ENCODE assay signal across 23 cellular contexts in genomic region chrX:13420545-13421183, GRCh38.
DNase-seq lines count a peak whose midpoint lies in the region; ATAC-seq and TF ChIP-seq lines count a peak whose summit lies in the region.
"Had no signal": no experiment of that assay in that cellular context is flagged by ENCODE, and none has a peak within 500 bp of the region (broad histone marks: within the 10 kb centered on the region; RNA-seq: fewer than 3 reads in every experiment).

No MANE protein-coding gene starts in this region.

- H4K20me1 ChIP-seq in OCI-LY7 (ENCODE audit: insufficient read depth, low read length): no peaks in the 10 kb centered on the region

- no TSS peak for BruUV-seq in OCI-LY7 (replicated peaks; lab: Mats Ljungman, UMichigan)

- H3K4me1 ChIP-seq in cardiac muscle cell (ENCODE audit: low read depth): peaks cover 3% of the 10 kb centered on the region
- H3K4me1 ChIP-seq in right atrium auricular region: no peaks in the 10 kb centered on the region
- peaks cover 11% of the 10 kb centered on the region for H3K4me1 ChIP-seq in OCI-LY7 (ENCODE audit: insufficient read depth, low read length, poor library complexity, severe bottlenecking)
- H3K4me1 ChIP-seq in spleen: peaks cover 0 to 6% (median 0%) of the 10 kb centered on the region in 6 donors
- H3K4me1 ChIP-seq in tibial artery: peaks cover 0 to 9% (median 0%) of the 10 kb centered on the region in 4 donors

- no peaks in the 10 kb centered on the region for H3K79me2 ChIP-seq in OCI-LY7 (ENCODE audit: insufficient read depth, low read depth, low read length)

- no peak for TF ChIP-seq POLR2A in spleen (IDR thresholded peaks at IDR 0.05)

- no peaks in the 10 kb centered on the region for H3K9me2 ChIP-seq in OCI-LY7 (ENCODE audit: insufficient read depth, low read length)

- ATAC-seq in memory B cell (ENCODE audit: low read depth): peak; percentile 50
- ATAC-seq: A549; activated CD4-positive, CD25-positive, alpha-beta regulatory T cell treated with anti-CD3 and anti-CD28 coated beads, Interleukin-2, amount 50 U/mL, for 24 hours; HCT116 had no signal

- H2AFZ ChIP-seq in OCI-LY7 (ENCODE audit: low read length): peak overlapping the region; percentile 76; the same call in 1 of the 2 replicates

- intact Hi-C loops in OCI-LY7 (cut with micrococcal nuclease; ENCODE audit: unreplicated experiment) (no loop called here), spleen (cut with DNase I; ENCODE audit: low total_unique reads) (no loop called here), tibial artery (cut with DNase I; ENCODE audit: low total_unique reads) (no loop called here)

- no peaks in the 10 kb centered on the region for H3K9me3 Mint-ChIP-seq in memory B cell
- H3K9me3 Mint-ChIP-seq: activated naive CD4-positive, alpha-beta T cell treated with anti-CD3 and anti-CD28 coated beads, Interleukin-2, amount 10 ng/mL, durations not matched to agents 7 days and 5 days had no signal

- H3K36me3 ChIP-seq in cardiac muscle cell: no peaks in the 10 kb centered on the region
- H3K36me3 ChIP-seq in right atrium auricular region: no peaks in the 10 kb centered on the region
- no peaks in the 10 kb centered on the region for H3K36me3 ChIP-seq in OCI-LY7 (ENCODE audit: insufficient read depth, low read length)
- H3K36me3 ChIP-seq in spleen: no peaks in the 10 kb centered on the region
- H3K36me3 ChIP-seq in tibial artery: no peaks in the 10 kb centered on the region
- H3K36me3 ChIP-seq: esophagus muscularis mucosa had no signal

- H3K27me3 ChIP-seq in cardiac muscle cell (no peaks in the 10 kb centered on the region), right atrium auricular region (no peaks in the 10 kb centered on the region), spleen (replicated peaks in 1 of 7) (peaks cover 0 to 5% (median 0%) of the 10 kb centered on the region in 7 donors), tibial artery (no peaks in the 10 kb centered on the region)
- H3K27me3 ChIP-seq: esophagus muscularis mucosa had no signal

- peak overlapping the region; percentile 96 for H3K27ac Mint-ChIP-seq in memory B cell
- H3K27ac Mint-ChIP-seq: activated naive CD4-positive, alpha-beta T cell treated with anti-CD3 and anti-CD28 coated beads, Interleukin-2, amount 10 ng/mL, durations not matched to agents 7 days and 5 days had no signal

- no peaks in the 10 kb centered on the region for H3K27me3 Mint-ChIP-seq in memory B cell
- H3K27me3 Mint-ChIP-seq: activated naive CD4-positive, alpha-beta T cell treated with anti-CD3 and anti-CD28 coated beads, Interleukin-2, amount 10 ng/mL, durations not matched to agents 7 days and 5 days had no signal

- no peak for DNase-seq in cardiac muscle cell (ENCODE audit: low read depth in 1 of 2, low spot score in 1 of 2)
- DNase-seq in right atrium auricular region (ENCODE audit: low spot score): no peak
- no peak for DNase-seq in OCI-LY7 (ENCODE audit: low spot score)
- no peak for DNase-seq in memory B cell (ENCODE audit: low spot score in 2 of 2)
- DNase-seq in spleen: no peak
- no peak for DNase-seq in stimulated activated CD4-positive, alpha-beta T cell treated with anti-CD3 and anti-CD28 coated beads, Interleukin-15, amount 100 ng/mL, for 24 hours
- DNase-seq in activated CD8-positive, alpha-beta memory T cell treated with anti-CD3 and anti-CD28 coated beads, Interleukin-2, amount 50 U/mL, for 4 hours: no peak
- no peak for DNase-seq in tibial artery
- DNase-seq: activated naive CD4-positive, alpha-beta T cell treated with anti-CD3 and anti-CD28 coated beads, Interleukin-2, amount 10 ng/mL, durations not matched to agents 7 days and 5 days; activated T-cell treated with anti-CD3 and anti-CD28 coated beads, Interleukin-2, amount 50 U/mL, for 48 hours; aorta; effector CD8-positive, alpha-beta T cell; GDM1; midbrain; NCI-H1048; NCI-H2081; stimulated activated CD4-positive, alpha-beta T cell treated with anti-CD3 and anti-CD28 coated beads, Interleukin-12 subunit alpha, Interleukin-12 subunit beta, amount 100 ng/mL, for 4 hours; stimulated activated CD8-positive, alpha-beta memory T cell treated with anti-CD3 and anti-CD28 coated beads, Interleukin-4, amount 100 ng/mL, for 48 hours; T-helper 9 cell had no signal

- H3K36me3 Mint-ChIP-seq in memory B cell: no peaks in the 10 kb centered on the region
- H3K36me3 Mint-ChIP-seq: activated naive CD4-positive, alpha-beta T cell treated with anti-CD3 and anti-CD28 coated beads, Interleukin-2, amount 10 ng/mL, durations not matched to agents 7 days and 5 days had no signal

- TF ChIP-seq CTCF in cardiac muscle cell (IDR thresholded peaks at IDR 0.05; ENCODE audit: low read depth, low read length) (no peak), right atrium auricular region (IDR thresholded peaks at IDR 0.05) (no peak), OCI-LY7 (conservative IDR thresholded peaks at IDR 0.05; ENCODE audit: low read length) (no peak), spleen (IDR thresholded peaks at IDR 0.05 in 8 of 11, conservative IDR thresholded peaks at IDR 0.05 in 3 of 11) (no peak), tibial artery (IDR thresholded peaks at IDR 0.05) (no peak)

- WGBS in spleen, 5 donors: 67 to 82% (median 73%) methylated on average over 4 of the region's 4 CpGs

- CTCF ChIA-PET in OCI-LY7 (lab: Charles Lee; ENCODE audit: unreplicated experiment): no interaction called here

- peaks cover 40% of the 10 kb centered on the region for H3K4me1 Mint-ChIP-seq in memory B cell
- H3K4me1 Mint-ChIP-seq: activated naive CD4-positive, alpha-beta T cell treated with anti-CD3 and anti-CD28 coated beads, Interleukin-2, amount 10 ng/mL, durations not matched to agents 7 days and 5 days had no signal

- H3K4me2 ChIP-seq in OCI-LY7 (ENCODE audit: low read length): peak overlapping the region; percentile 42; the same call in 1 of the 2 replicates
- H3K4me2 ChIP-seq: A549 had no signal

- no peaks in the 10 kb centered on the region for H3K9me3 ChIP-seq in cardiac muscle cell (ENCODE audit: low read depth)
- H3K9me3 ChIP-seq in right atrium auricular region: peaks cover 0 to 7% of the 10 kb centered on the region in 2 donors
- no peaks in the 10 kb centered on the region for H3K9me3 ChIP-seq in OCI-LY7 (ENCODE audit: low read length)
- H3K9me3 ChIP-seq in spleen: peaks cover 0 to 11% (median 0%) of the 10 kb centered on the region in 8 donors
- peaks cover 0 to 10% (median 0%) of the 10 kb centered on the region in 3 donors for H3K9me3 ChIP-seq in tibial artery

- POLR2A ChIA-PET in OCI-LY7 (lab: Charles Lee): no interaction called here

- H3K27ac ChIP-seq in cardiac muscle cell (peak overlapping the region; percentile 8), right atrium auricular region (no peak overlapping the region), OCI-LY7 (ENCODE audit: low read depth, low read length, poor library complexity, severe bottlenecking) (no peak overlapping the region), spleen (peak overlapping the region; percentile 26 to 78 (median 58)), tibial artery (no peak overlapping the region)
- H3K27ac ChIP-seq: esophagus muscularis mucosa had no signal

- H3K4me3 Mint-ChIP-seq in memory B cell: peak overlapping the region; percentile 24
- H3K4me3 Mint-ChIP-seq: activated naive CD4-positive, alpha-beta T cell treated with anti-CD3 and anti-CD28 coated beads, Interleukin-2, amount 10 ng/mL, durations not matched to agents 7 days and 5 days had no signal

- H3K4me3 ChIP-seq in cardiac muscle cell: no peak overlapping the region
- H3K4me3 ChIP-seq in right atrium auricular region: no peak overlapping the region
- no peak overlapping the region for H3K4me3 ChIP-seq in OCI-LY7 (ENCODE audit: low read depth, low read length, poor library complexity, severe bottlenecking)
- no peak overlapping the region for H3K4me3 ChIP-seq in spleen
- no peak overlapping the region for H3K4me3 ChIP-seq in tibial artery
- H3K4me3 ChIP-seq: A549, esophagus muscularis mucosa had no signal

Comparison
In these comparisons a context has a peak if more than half of its experiments do, and no peak if none do; other contexts are left out.
1. H3K27ac ChIP-seq: peak in cardiac muscle cell (single experiment) and spleen (8 of 8); none in right atrium auricular region (0 of 2), OCI-LY7 (single experiment) and tibial artery (0 of 2).